Comparison of ENCODE assay signal across 8 cellular contexts in the genomic region with DNA sequence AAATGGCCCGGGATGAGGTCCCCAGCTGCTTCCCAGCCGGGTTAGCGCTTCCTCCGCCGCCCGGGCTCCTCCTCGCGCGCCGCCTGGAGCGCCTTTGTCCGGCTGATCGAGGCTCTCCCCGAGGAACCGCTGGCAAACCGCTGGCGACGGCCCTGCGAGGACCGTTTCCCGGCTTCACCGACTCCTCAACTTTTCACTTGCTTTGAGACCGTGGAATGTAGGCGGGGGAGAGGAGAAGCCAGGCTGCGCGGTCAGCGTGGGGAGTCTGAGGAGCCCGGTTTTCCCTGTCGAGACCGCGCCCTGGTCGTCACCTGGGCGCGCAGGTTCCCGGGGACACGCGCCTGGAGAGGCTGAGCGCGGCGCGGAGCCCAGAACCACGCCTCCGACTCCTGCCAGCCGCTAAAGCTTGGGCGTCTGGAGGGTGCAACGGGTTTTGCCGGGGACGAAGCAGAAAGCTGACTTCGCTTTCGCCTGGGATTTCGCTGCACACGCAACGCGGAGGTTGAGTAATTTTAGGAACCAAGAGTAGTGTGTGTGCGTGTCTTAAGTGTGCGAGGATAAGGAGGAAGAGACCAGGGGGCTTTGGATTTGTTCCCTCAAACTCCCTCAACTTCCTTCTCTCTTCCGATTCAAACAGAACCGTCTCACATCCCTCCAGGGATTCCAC. TPM values are rescaled to one million over a fixed set of nuclear protein-coding genes. Genes with fewer than 3 reads are reported as not detected.
DNase-seq lines count a peak whose midpoint lies in the region; ATAC-seq lines count a peak whose summit lies in the region.

No MANE protein-coding gene starts in this region.

- no peak overlapping the region for H2BK12ac ChIP-seq in neuronal stem cell (ENCODE audit: low read length)

- ATAC-seq in GM18867 (IDR thresholded peaks at IDR 0.05; ENCODE audit: unreplicated experiment): peak; percentile 28
- ATAC-seq in HG03066 (IDR thresholded peaks at IDR 0.05; ENCODE audit: low read depth, unreplicated experiment): peak; percentile 36
- peak; percentile 53 for ATAC-seq in aorta (ENCODE audit: low FRiP score)

- peak overlapping the region; percentile 14 for H2BK120ac ChIP-seq in neuronal stem cell (ENCODE audit: low read depth, low read length)

- H3K4ac ChIP-seq in neuronal stem cell (ENCODE audit: low read length): no peak overlapping the region

- H3K36me3 ChIP-seq in neuronal stem cell (replicated peaks in 1 of 2; ENCODE audit: control insufficient read depth in 2 of 2, insufficient read depth in 2 of 2, low read length in 2 of 2): no peaks in the 10 kb centered on the region
- no peaks in the 10 kb centered on the region for H3K36me3 ChIP-seq in aorta (ENCODE audit: control insufficient read depth in 1 of 2, insufficient read depth in 2 of 2, low read length in 1 of 2)

- peak overlapping the region; percentile 92 for H2AFZ ChIP-seq in neuronal stem cell (ENCODE audit: low read length)

- peak overlapping the region; percentile 57 for H3K23ac ChIP-seq in neuronal stem cell (ENCODE audit: low read depth, low read length, poor library complexity)

- H3K4me2 ChIP-seq in neuronal stem cell (ENCODE audit: insufficient read depth, low read length, poor library complexity, severe bottlenecking): peak overlapping the region; percentile 96

- H4K8ac ChIP-seq in neuronal stem cell (ENCODE audit: low read depth, low read length): no peak overlapping the region

- WGBS in neuronal stem cell (ENCODE audit: extremely low coverage in 2 of 2, insufficient read length in 2 of 2, insufficient replicate concordance in 1 of 2), 2 donors: no CpG with 5 or more reads among the region's 58 CpGs
- 0 to 1% methylated on average over 58 of the region's 58 CpGs for WGBS in aorta, 2 donors

- no peak overlapping the region for H3K14ac ChIP-seq in neuronal stem cell (ENCODE audit: low read length)

- peak overlapping the region; percentile 91 for H3K9ac ChIP-seq in neuronal stem cell (ENCODE audit: low read depth, low read length, poor library complexity)

- peak overlapping the region; percentile 97 for H3K18ac ChIP-seq in neuronal stem cell (ENCODE audit: low read length)

- peak overlapping the region; percentile 93 to 96 for H3K4me3 ChIP-seq in neuronal stem cell (ENCODE audit: low read length in 2 of 2)
- peak overlapping the region; percentile 81 to 95 for H3K4me3 ChIP-seq in aorta (ENCODE audit: low read length in 2 of 2)

- H3K4me1 ChIP-seq in neuronal stem cell (ENCODE audit: control insufficient read depth in 2 of 2, insufficient read depth in 1 of 2, low read depth in 1 of 2, low read length in 2 of 2) (peaks cover 0 to 5% of the 10 kb centered on the region in 2 donors), aorta (ENCODE audit: control insufficient read depth in 1 of 2, insufficient read depth in 2 of 2, low read length in 2 of 2) (no peaks in the 10 kb centered on the region)

- H3K27me3 ChIP-seq in neuronal stem cell (ENCODE audit: control insufficient read depth in 3 of 3, insufficient read depth in 3 of 3, low read depth in 1 of 3, low read length in 3 of 3): peaks cover 0 to 13% (median 8%) of the 10 kb centered on the region in 3 experiments
- no peaks in the 10 kb centered on the region for H3K27me3 ChIP-seq in aorta (ENCODE audit: control insufficient read depth in 1 of 2, insufficient read depth in 2 of 2, low read length in 1 of 2)

- intact Hi-C loops in aorta (cut with DNase I): loop anchor here in 1 of 2 donors (5.0 to 10.0 kb wide), 3 partner anchors 79 to 376 kb away; a partner anchor contains a TSS

- no peak overlapping the region for H2BK15ac ChIP-seq in neuronal stem cell (ENCODE audit: low read length)

- no peak overlapping the region for H4K91ac ChIP-seq in neuronal stem cell (ENCODE audit: low read depth, low read length, poor library complexity)

- DNase-seq in AG20443 (ENCODE audit: low spot score): peak; percentile 56
- DNase-seq in NCI-H774 (lab: John Stamatoyannopoulos, UW): peak; percentile 2
- peak in 3 of 4 experiments; percentile 3 to 24 (median 5) for DNase-seq in activated naive CD4-positive, alpha-beta T cell (lab: John Stamatoyannopoulos, UW)
- DNase-seq in foreskin melanocyte: peak; percentile 50
- peak; percentile 45 for DNase-seq in neuronal stem cell (ENCODE audit: low spot score)
- DNase-seq in aorta: peak; percentile 60 to 84

- H2BK5ac ChIP-seq in neuronal stem cell (ENCODE audit: low read length): no peak overlapping the region

- no peak overlapping the region for H3K27ac ChIP-seq in neuronal stem cell (replicated peaks; ENCODE audit: low read length)
- peak overlapping the region; percentile 69 to 79 for H3K27ac ChIP-seq in aorta (ENCODE audit: low read depth in 1 of 2, low read length in 2 of 2)

- H3K9me3 ChIP-seq in neuronal stem cell (replicated peaks in 1 of 2; ENCODE audit: control insufficient read depth in 2 of 2, insufficient read depth in 1 of 2, low read depth in 1 of 2, low read length in 2 of 2): peaks cover 0 to 2% of the 10 kb centered on the region in 2 donors
- no peaks in the 10 kb centered on the region for H3K9me3 ChIP-seq in aorta (ENCODE audit: control insufficient read depth, low read length)

- H3K79me1 ChIP-seq in neuronal stem cell (ENCODE audit: low read depth, low read length): peaks cover 2% of the 10 kb centered on the region

- peak overlapping the region; percentile 77 for H2AK5ac ChIP-seq in neuronal stem cell (ENCODE audit: low read depth, low read length)

RNA-seq across cellular contexts. Expression of a gene that starts 7.3 kb away (rescaled TPM):
- polyA plus RNA-seq in neuronal stem cell (2013, experiment 1 of 2): 2.9 TPM
- 3.1 TPM for polyA plus RNA-seq in neuronal stem cell (2013, experiment 2 of 2)
- total RNA-seq in aorta: 10 to 100 TPM; 28.9 to 32.8 TPM
- 1 to 10 TPM in 1 of 2 donors, under 1 TPM in 1; 0.88 to 3.9 TPM for polyA plus RNA-seq in aorta

Comparison
In these comparisons a context has a peak if more than half of its experiments do, and no peak if none do; other contexts are left out.
1. DNase-seq: peak in every context shown above with its lines; median percentile 72 in aorta; 56 in AG20443; 50 in foreskin melanocyte; 45 in neuronal stem cell; 5 in activated naive CD4-positive, alpha-beta T cell; 2 in NCI-H774.